ENCODE assay signal across 7 cellular contexts in genomic region chr1:220691039-220691684, GRCh38. TPM values are rescaled to one million over a fixed set of nuclear protein-coding genes. Genes with fewer than 3 reads are reported as not detected.
DNase-seq lines count a peak whose midpoint lies in the region; ATAC-seq and TF ChIP-seq lines count a peak whose summit lies in the region.

No MANE protein-coding gene starts in this region.

- CTCF ChIA-PET in HEK293 (lab: Yijun Ruan, JAX): interaction anchor here (0.7 to 2.1 kb wide), 4 partner anchors 42 to 138 kb away, joined by 3 to 6 read pairs (median 4); no protein-coding TSS in a partner anchor
- CTCF ChIA-PET in activated B cell treated with CpG ODN at 0.5 μM for 24 hours (lab: Charles Lee): interaction anchor here (0.6 to 6.0 kb wide), 7 partner anchors 11 to 86 kb away, joined by 3 to 39 read pairs (median 4); no protein-coding TSS in a partner anchor

- H3K4me3 Mint-ChIP-seq in activated B cell treated with CpG ODN at 0.5 μM for 24 hours: peak overlapping the region; percentile 92

- H3K27ac ChIP-seq in HEK293 (ENCODE audit: extremely low read depth, low read depth, low read length) (no peak overlapping the region), sigmoid colon (no peak overlapping the region)

- TF ChIP-seq POLR2A in sigmoid colon (IDR thresholded peaks at IDR 0.05): no peak

- H3K36me3 ChIP-seq in HEK293 (ENCODE audit: control insufficient read depth in 2 of 2, insufficient read depth in 1 of 2, low read length in 2 of 2) (no peaks in the 10 kb centered on the region), sigmoid colon (no peaks in the 10 kb centered on the region)

- H3K9me3 Mint-ChIP-seq in activated B cell treated with CpG ODN at 0.5 μM for 24 hours: no peaks in the 10 kb centered on the region

- TF ChIP-seq CTCF in HEK293 (tag by site-specific recombination; IDR thresholded peaks at IDR 0.05) (no peak), activated B cell treated with CpG ODN at 0.5 μM for 24 hours (IDR thresholded peaks at IDR 0.05) (no peak), sigmoid colon (IDR thresholded peaks at IDR 0.05) (no peak)

- peaks cover 2% of the 10 kb centered on the region; the same call in 1 of the 2 replicates for H3K4me1 ChIP-seq in HEK293 (ENCODE audit: control insufficient read depth, insufficient read depth, low read length)
- H3K4me1 ChIP-seq in sigmoid colon: peaks cover 0 to 19% (median 15%) of the 10 kb centered on the region in 4 donors

- no peaks in the 10 kb centered on the region for H3K9me3 ChIP-seq in HEK293 (ENCODE audit: control insufficient read depth, insufficient read depth, low read depth, low read length)
- H3K9me3 ChIP-seq in sigmoid colon: no peaks in the 10 kb centered on the region

- H3K27me3 Mint-ChIP-seq in activated B cell treated with CpG ODN at 0.5 μM for 24 hours: peaks cover 5% of the 10 kb centered on the region

- intact Hi-C loops in activated B cell treated with CpG ODN at 0.5 μM for 24 hours (cut with micrococcal nuclease): loop anchor here (5.0 kb wide), 1 partner anchor 599 kb away; the partner anchor contains the start of gene IARS2
- intact Hi-C loops in sigmoid colon (cut with DNase I): loop anchor here (2.0 kb wide), 1 partner anchor 84 kb away; no protein-coding TSS in a partner anchor

- no peak overlapping the region for H3K27ac Mint-ChIP-seq in activated B cell treated with CpG ODN at 0.5 μM for 24 hours

- peaks cover 26% of the 10 kb centered on the region for H3K4me1 Mint-ChIP-seq in activated B cell treated with CpG ODN at 0.5 μM for 24 hours

- no peak for TF ChIP-seq EP300 in sigmoid colon (IDR thresholded peaks at IDR 0.05)

- H3K27me3 ChIP-seq in sigmoid colon: no peaks in the 10 kb centered on the region

- WGBS in sigmoid colon, 2 donors: 13 to 56% methylated on average over 16 of the region's 16 CpGs

- POLR2A ChIA-PET in HEK293 (lab: Yijun Ruan, JAX) (interaction anchor here (1.1 kb wide), 1 partner anchor 57 kb away, joined by 3 read pairs; the partner anchor contains the start of gene MTARC2), activated B cell treated with CpG ODN at 0.5 μM for 24 hours (lab: Charles Lee) (interaction anchor here (1.0 to 3.0 kb wide), 4 partner anchors 14 to 80 kb away, joined by 3 to 11 read pairs (median 4); no protein-coding TSS in a partner anchor)

- ATAC-seq in activated B cell treated with CpG ODN at 0.5 μM for 24 hours (ENCODE audit: low read depth) (no peak), HG03135 (IDR thresholded peaks at IDR 0.05; ENCODE audit: unreplicated experiment) (no peak), HG03342 (IDR thresholded peaks at IDR 0.05; ENCODE audit: unreplicated experiment) (no peak)

- peaks cover 4% of the 10 kb centered on the region for H3K36me3 Mint-ChIP-seq in activated B cell treated with CpG ODN at 0.5 μM for 24 hours (ENCODE audit: low read depth)

- DNase-seq in activated B cell treated with CpG ODN at 0.5 μM for 24 hours (no peak), sigmoid colon (no peak), cortex of kidney (lab: John Stamatoyannopoulos, UW) (no peak)

- H3K4me3 ChIP-seq in HEK293 (ENCODE audit: low read depth, low read length) (peak overlapping the region; percentile 83), iPS-11a (ENCODE audit: low read depth, low read length) (peak overlapping the region; percentile 64), sigmoid colon (peak overlapping the region; percentile 55 to 89 (median 74))

TF ChIP-seq in HEK293, 187 proteins besides CTCF, POLR2A, EP300 and RAD21:
- TF ChIP-seq ZSCAN30 (tag by site-specific recombination; IDR thresholded peaks at IDR 0.05) (no peak), KLF7 (tag by site-specific recombination; IDR thresholded peaks at IDR 0.05; ENCODE audit: borderline replicate concordance) (no peak), ZBTB17 (tag by site-specific recombination; IDR thresholded peaks at IDR 0.05) (peak; percentile 56; the same call in 1 of the 2 replicates), ZNF335 (tag by site-specific recombination; conservative IDR thresholded peaks at IDR 0.05) (peak; percentile 59), ZNF426 (tag by site-specific recombination; IDR thresholded peaks at IDR 0.05) (no peak), ZNF558 (tag by site-specific recombination; IDR thresholded peaks at IDR 0.05) (no peak), ZNF416 (tag by site-specific recombination; IDR thresholded peaks at IDR 0.05) (no peak), ZNF473 (tag by site-specific recombination; IDR thresholded peaks at IDR 0.05) (no peak)

RNA-seq across cellular contexts. Expression of gene C1orf115, which starts 1.0 kb away (rescaled TPM):
- 19.6 and 20.0 TPM in 2 replicates for total RNA-seq in activated B cell treated with CpG ODN at 0.5 μM for 24 hours
- 1 to 10 TPM; 3.9 to 8.9 (median 7.4) TPM for total RNA-seq in sigmoid colon
- 100 to 1,000 TPM in 2 of 3 donors, 10 to 100 TPM in 1; 33.7 to 197 (median 114) TPM for polyA plus RNA-seq in sigmoid colon

RNA-seq across cellular contexts. Expression of gene MTARC2, which starts 57.0 kb away (rescaled TPM):
- total RNA-seq in activated B cell treated with CpG ODN at 0.5 μM for 24 hours: 8.9 and 9.2 TPM in 2 replicates
- total RNA-seq in sigmoid colon: 10 to 100 TPM; 11.4 to 22.7 (median 18.8) TPM
- polyA plus RNA-seq in sigmoid colon: 10 to 100 TPM in 1 of 3 donors, 1 to 10 TPM in 2; 4.8 to 11.9 (median 6.0) TPM
